In the genomic region with DNA sequence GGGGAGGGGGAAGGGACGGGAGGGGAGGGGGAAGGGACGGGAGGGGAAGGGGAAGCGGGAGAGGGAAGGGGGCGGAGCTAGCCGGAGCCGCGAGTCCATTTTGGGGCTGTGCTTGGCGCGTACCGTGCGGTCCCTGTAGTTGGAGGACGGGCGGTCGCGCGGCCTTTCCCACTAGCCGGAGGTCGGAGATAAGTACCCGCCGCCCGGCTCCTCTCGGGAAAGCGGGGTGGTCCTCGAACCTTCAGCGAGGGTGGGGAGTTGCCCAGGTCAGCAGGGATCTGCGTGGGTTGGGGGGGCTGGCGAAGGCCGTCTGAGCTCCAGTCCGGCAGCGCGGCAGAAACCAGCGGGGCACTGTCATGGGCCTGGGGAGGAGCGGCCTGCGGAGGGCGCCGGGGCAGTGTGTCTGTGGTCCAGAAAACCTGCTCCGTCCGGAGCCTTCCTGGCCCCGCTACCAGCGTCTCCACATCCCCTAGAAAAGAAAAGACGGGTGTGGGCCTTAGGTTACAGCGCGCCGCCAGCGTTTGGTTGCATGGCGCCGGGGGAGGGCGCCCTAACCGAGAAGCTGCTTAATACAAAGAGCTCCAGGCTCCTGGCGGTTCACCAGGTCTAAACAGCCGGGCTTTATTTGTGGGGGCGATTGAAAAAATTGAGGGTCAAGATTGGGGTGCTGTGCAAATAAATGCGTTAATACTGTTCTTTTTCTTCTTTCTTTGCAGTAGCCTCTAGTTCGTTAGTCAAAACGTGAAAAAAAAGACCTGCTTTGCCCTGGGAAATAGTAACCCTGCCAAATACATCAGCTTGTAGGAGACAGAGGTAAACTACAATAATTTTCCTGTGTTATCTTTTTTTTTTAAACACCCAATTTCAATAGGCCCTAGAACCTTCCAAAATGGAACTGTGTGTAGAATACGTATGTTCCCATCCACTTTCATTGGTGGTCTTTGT, we compare ENCODE assay signal across 8 cellular contexts. TPM values are rescaled to one million over a fixed set of nuclear protein-coding genes. Genes with fewer than 3 reads are reported as not detected.
A peak's percentile ranks its signal among the peaks of the same experiment; 100 is the strongest.
DNase-seq lines count a peak whose midpoint lies in the region; ATAC-seq and TF ChIP-seq lines count a peak whose summit lies in the region.

A gene with protein sequence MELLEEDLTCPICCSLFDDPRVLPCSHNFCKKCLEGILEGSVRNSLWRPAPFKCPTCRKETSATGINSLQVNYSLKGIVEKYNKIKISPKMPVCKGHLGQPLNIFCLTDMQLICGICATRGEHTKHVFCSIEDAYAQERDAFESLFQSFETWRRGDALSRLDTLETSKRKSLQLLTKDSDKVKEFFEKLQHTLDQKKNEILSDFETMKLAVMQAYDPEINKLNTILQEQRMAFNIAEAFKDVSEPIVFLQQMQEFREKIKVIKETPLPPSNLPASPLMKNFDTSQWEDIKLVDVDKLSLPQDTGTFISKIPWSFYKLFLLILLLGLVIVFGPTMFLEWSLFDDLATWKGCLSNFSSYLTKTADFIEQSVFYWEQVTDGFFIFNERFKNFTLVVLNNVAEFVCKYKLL (plus strand): TSS at position 92 of the 945 bp plus-strand sequence. CDS start 14,899 bp downstream, outside the sequence.

- no peaks in the 10 kb centered on the region for H3K27me3 Mint-ChIP-seq in activated CD8-positive, alpha-beta memory T cell treated with anti-CD3 and anti-CD28 coated beads, Interleukin-2, amount 10 ng/mL, durations not matched to agents 7 days and 5 days

- ATAC-seq in GM19455 (IDR thresholded peaks at IDR 0.05; ENCODE audit: unreplicated experiment) = peak; percentile 73
- peak; percentile 82 for ATAC-seq in activated CD8-positive, alpha-beta memory T cell treated with anti-CD3 and anti-CD28 coated beads, Interleukin-2, amount 10 ng/mL, durations not matched to agents 7 days and 5 days

- H3K36me3 ChIP-seq in endocrine pancreas (ENCODE audit: control insufficient read depth, insufficient read depth, low read length) = no peaks in the 10 kb centered on the region

- peaks cover 27% of the 10 kb centered on the region for H3K4me1 ChIP-seq in endocrine pancreas (ENCODE audit: control insufficient read depth, insufficient read depth, low read length)

- peaks cover 30% of the 10 kb centered on the region for H3K4me1 Mint-ChIP-seq in activated CD8-positive, alpha-beta memory T cell treated with anti-CD3 and anti-CD28 coated beads, Interleukin-2, amount 10 ng/mL, durations not matched to agents 7 days and 5 days

- DNase-seq in COLO668 (lab: John Stamatoyannopoulos, UW; ENCODE audit: unreplicated experiment) = peak; percentile 99
- peak; percentile 81 to 90 for DNase-seq in HL-60 (ENCODE audit: low read depth in 1 of 2, low spot score in 1 of 2)
- peak; percentile 88 for DNase-seq in NOMO-1 treated with DMSO at 0.1 percent for 48 hours (lab: John Stamatoyannopoulos, UW; ENCODE audit: unreplicated experiment)
- DNase-seq in activated CD8-positive, alpha-beta memory T cell treated with anti-CD3 and anti-CD28 coated beads, Interleukin-2, amount 10 ng/mL, durations not matched to agents 7 days and 5 days = peak; percentile 89
- peak; percentile 95 for DNase-seq in mesenteric fat pad (ENCODE audit: low spot score)
- peak; percentile 61 for DNase-seq in stimulated activated CD8-positive, alpha-beta memory T cell treated with anti-CD3 and anti-CD28 coated beads, Interleukin-15, amount 100 ng/mL, for 24 hours (ENCODE audit: low read depth)

- peak within 1 kb of the TSS; percentile 95 for H3K9ac ChIP-seq in endocrine pancreas (ENCODE audit: control insufficient read depth, insufficient read depth, low read length)

- H3K27ac Mint-ChIP-seq in activated CD8-positive, alpha-beta memory T cell treated with anti-CD3 and anti-CD28 coated beads, Interleukin-2, amount 10 ng/mL, durations not matched to agents 7 days and 5 days = peak within 1 kb of the TSS; percentile 87

- H3K9me3 Mint-ChIP-seq in activated CD8-positive, alpha-beta memory T cell treated with anti-CD3 and anti-CD28 coated beads, Interleukin-2, amount 10 ng/mL, durations not matched to agents 7 days and 5 days (ENCODE audit: low read depth) = no peaks in the 10 kb centered on the region

- H3K4me3 ChIP-seq in HL-60 (replicated peaks; ENCODE audit: insufficient read depth, low read length) (peak within 1 kb of the TSS; percentile 60), endocrine pancreas (ENCODE audit: control insufficient read depth, insufficient read depth, low read length) (peak within 1 kb of the TSS; percentile 95)

- TF ChIP-seq CTCF in HL-60 (IDR thresholded peaks at IDR 0.05; ENCODE audit: insufficient read depth, low read length) = peak; percentile 57

- CTCF ChIA-PET in activated CD8-positive, alpha-beta memory T cell treated with anti-CD3 and anti-CD28 coated beads, Interleukin-2, amount 10 ng/mL, durations not matched to agents 7 days and 5 days (lab: Charles Lee) = interaction anchor here (0.6 to 3.3 kb wide), 32 partner anchors 9 to 1009 kb away, joined by 3 to 37 read pairs (median 5); a partner anchor contains a TSS

- no peaks in the 10 kb centered on the region for H3K27me3 ChIP-seq in HL-60 (ENCODE audit: insufficient read depth, poor library complexity, severe bottlenecking)
- H3K27me3 ChIP-seq in endocrine pancreas (ENCODE audit: control insufficient read depth, insufficient read depth, low read length) = no peaks in the 10 kb centered on the region

- peaks cover 26% of the 10 kb centered on the region for H3K36me3 Mint-ChIP-seq in activated CD8-positive, alpha-beta memory T cell treated with anti-CD3 and anti-CD28 coated beads, Interleukin-2, amount 10 ng/mL, durations not matched to agents 7 days and 5 days

- no peaks in the 10 kb centered on the region for H3K9me3 ChIP-seq in endocrine pancreas (ENCODE audit: control insufficient read depth, low read length)

- H3K27ac ChIP-seq in HL-60 (replicated peaks) = peak within 1 kb of the TSS; percentile 99

- peak within 1 kb of the TSS; percentile 77 for H3K4me3 Mint-ChIP-seq in activated CD8-positive, alpha-beta memory T cell treated with anti-CD3 and anti-CD28 coated beads, Interleukin-2, amount 10 ng/mL, durations not matched to agents 7 days and 5 days

RNA-seq across cellular contexts. Expression of the gene that starts here (rescaled TPM):
- total RNA-seq in activated CD8-positive, alpha-beta memory T cell treated with anti-CD3 and anti-CD28 coated beads, Interleukin-2, amount 10 ng/mL, durations not matched to agents 7 days and 5 days = 10 to 100 TPM; 10.3 to 11.8 TPM
- total RNA-seq in mesenteric fat pad = 17.4 TPM

Comparison
In these comparisons a context has a peak if more than half of its experiments do, and no peak if none do; other contexts are left out.
1. Peak in every context shown above with its lines: DNase-seq, ATAC-seq, H3K4me3 ChIP-seq and H3K27ac ChIP-seq.